In the genomic region with DNA sequence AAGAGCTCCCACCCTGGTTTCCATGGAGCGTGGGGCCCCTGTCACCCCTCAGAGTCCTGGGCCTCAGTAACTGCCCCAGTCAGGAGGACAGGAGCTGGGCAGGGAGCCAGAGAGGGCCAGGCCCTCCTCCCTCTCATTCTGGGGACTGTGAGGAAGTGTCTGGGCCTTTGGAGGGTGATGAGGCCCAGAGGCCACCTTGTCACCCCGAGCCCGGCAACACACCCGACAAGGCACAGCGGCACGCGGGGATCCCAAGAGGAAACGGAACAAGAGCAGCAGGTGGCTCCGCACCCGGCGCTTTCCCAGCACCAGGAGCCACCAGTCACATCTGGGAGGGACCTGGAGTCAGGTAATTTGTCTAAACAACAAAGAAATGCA, we compare ENCODE assay signal across 1 cellular context.
TF ChIP-seq lines count a peak whose summit lies in the region.

No MANE protein-coding gene starts in this region.

TF ChIP-seq in WTC11, 78 proteins besides CTCF, POLR2A, EP300 and RAD21 (continued from another document):
- TF ChIP-seq ZSCAN18 (CRISPR knock-in tag; IDR thresholded peaks at IDR 0.05): no peak
- TF ChIP-seq ZNF263 (CRISPR knock-in tag; IDR thresholded peaks at IDR 0.05; ENCODE audit: low read depth): no peak
- TF ChIP-seq CREM (CRISPR knock-in tag; IDR thresholded peaks at IDR 0.05): no peak
- no peak for TF ChIP-seq SMAD3 (CRISPR knock-in tag; IDR thresholded peaks at IDR 0.05; ENCODE audit: borderline replicate concordance)
- TF ChIP-seq ZBTB21 (CRISPR knock-in tag; IDR thresholded peaks at IDR 0.05; ENCODE audit: borderline replicate concordance): no peak
- TF ChIP-seq, protein P1, sequence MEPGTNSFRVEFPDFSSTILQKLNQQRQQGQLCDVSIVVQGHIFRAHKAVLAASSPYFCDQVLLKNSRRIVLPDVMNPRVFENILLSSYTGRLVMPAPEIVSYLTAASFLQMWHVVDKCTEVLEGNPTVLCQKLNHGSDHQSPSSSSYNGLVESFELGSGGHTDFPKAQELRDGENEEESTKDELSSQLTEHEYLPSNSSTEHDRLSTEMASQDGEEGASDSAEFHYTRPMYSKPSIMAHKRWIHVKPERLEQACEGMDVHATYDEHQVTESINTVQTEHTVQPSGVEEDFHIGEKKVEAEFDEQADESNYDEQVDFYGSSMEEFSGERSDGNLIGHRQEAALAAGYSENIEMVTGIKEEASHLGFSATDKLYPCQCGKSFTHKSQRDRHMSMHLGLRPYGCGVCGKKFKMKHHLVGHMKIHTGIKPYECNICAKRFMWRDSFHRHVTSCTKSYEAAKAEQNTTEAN (CRISPR knock-in tag; IDR thresholded peaks at IDR 0.05): no peak
- no peak for TF ChIP-seq TP53 (CRISPR knock-in tag; IDR thresholded peaks at IDR 0.05)
- TF ChIP-seq, protein P2, sequence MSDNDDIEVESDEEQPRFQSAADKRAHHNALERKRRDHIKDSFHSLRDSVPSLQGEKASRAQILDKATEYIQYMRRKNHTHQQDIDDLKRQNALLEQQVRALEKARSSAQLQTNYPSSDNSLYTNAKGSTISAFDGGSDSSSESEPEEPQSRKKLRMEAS (CRISPR knock-in tag; IDR thresholded peaks at IDR 0.05): no peak
